12 cellular contexts compared by ENCODE assay signal in the genomic region with DNA sequence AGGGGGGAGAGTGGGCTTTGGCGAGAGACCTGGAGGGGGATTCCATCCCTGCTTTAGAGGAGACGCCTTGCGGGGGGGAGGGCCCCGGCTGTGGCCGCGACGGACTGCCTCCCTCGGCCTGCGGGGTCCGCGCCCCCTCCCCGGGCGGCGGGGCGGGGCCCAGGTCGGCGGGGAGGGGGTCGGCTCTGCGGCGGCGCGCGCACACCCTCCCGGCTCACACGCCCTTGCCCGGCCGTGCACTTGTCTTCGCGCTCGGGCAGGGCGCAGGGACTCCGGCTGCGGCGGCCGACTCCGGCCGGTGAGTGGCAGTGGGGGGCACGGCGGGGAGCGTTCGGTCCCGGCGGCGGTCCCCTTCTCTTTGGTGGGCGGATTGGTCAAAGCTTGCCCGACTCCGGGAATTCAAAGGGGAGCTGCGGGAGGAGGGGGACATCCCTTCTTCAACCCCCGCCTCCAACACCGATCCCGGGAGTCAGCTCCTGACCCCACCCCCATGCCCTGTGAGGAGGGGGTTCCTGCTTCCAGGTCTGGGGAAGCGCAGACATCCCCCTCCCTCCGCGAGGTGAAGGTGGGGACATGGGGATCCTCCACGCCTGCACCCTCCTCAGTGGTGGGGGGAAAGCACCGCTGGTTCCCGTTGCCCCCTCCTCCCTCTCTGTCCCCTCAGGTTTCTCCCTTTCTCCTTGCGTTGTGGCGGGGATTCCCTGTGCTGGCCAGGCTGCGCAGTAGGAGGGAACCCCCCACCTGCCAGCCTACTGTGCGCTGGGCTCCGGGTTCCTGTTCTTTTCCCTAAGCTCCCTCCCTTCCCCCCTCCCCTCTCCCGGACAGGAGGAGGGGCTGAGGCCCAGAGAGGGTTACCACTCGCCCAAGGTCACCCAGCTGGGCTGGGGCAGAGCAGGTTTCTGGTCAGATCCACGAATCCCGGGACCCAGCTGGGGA. TPM values are rescaled to one million over a fixed set of nuclear protein-coding genes. Genes with fewer than 3 reads are reported as not detected.
DNase-seq lines count a peak whose midpoint lies in the region; ATAC-seq and TF ChIP-seq lines count a peak whose summit lies in the region.
"Had no signal": no experiment of that assay in that cellular context is flagged by ENCODE, and none has a peak within 500 bp of the region (broad histone marks: within the 10 kb centered on the region; RNA-seq: fewer than 3 reads in every experiment).

No MANE protein-coding gene starts in this region.

- no peak for ATAC-seq in GM18502 (IDR thresholded peaks at IDR 0.05; ENCODE audit: poor library complexity, unreplicated experiment)
- ATAC-seq: activated CD4-positive, CD25-positive, alpha-beta regulatory T cell treated with anti-CD3 and anti-CD28 coated beads, Interleukin-2, amount 50 U/mL, for 24 hours had no signal

- H3K27me3 Mint-ChIP-seq in dendritic cell treated with granulocyte-macrophage colony-stimulating factor and Interleukin-4, amounts not matched to agents 40 ng/mL and 50 ng/mL, for 4 days: peaks cover 82% of the 10 kb centered on the region

- peaks cover 36% of the 10 kb centered on the region for H3K4me1 ChIP-seq in HUES6 (ENCODE audit: control insufficient read depth, insufficient read depth, low read length)
- peaks cover 35 to 49% of the 10 kb centered on the region in 2 donors for H3K4me1 ChIP-seq in neuronal stem cell (ENCODE audit: control insufficient read depth in 2 of 2, insufficient read depth in 1 of 2, low read depth in 1 of 2, low read length in 2 of 2)
- peaks cover 12% of the 10 kb centered on the region for H3K4me1 ChIP-seq in mammary epithelial cell (ENCODE audit: insufficient read depth, low read length)
- H3K4me1 ChIP-seq: prostate gland had no signal

- H3K14ac ChIP-seq in neuronal stem cell (ENCODE audit: low read length): peak overlapping the region; percentile 12

- peaks cover 58% of the 10 kb centered on the region for H3K27me3 ChIP-seq in HUES6 (ENCODE audit: control insufficient read depth, insufficient read depth, low read length)
- peaks cover 15 to 57% (median 31%) of the 10 kb centered on the region in 3 experiments for H3K27me3 ChIP-seq in neuronal stem cell (ENCODE audit: control insufficient read depth in 3 of 3, insufficient read depth in 3 of 3, low read depth in 1 of 3, low read length in 3 of 3)
- peaks cover 39% of the 10 kb centered on the region for H3K27me3 ChIP-seq in mammary epithelial cell (ENCODE audit: insufficient read depth, low read length)

- no TSS peak for BruUV-seq in mammary epithelial cell (replicated peaks; lab: Mats Ljungman, UMichigan)

- no peaks in the 10 kb centered on the region for H4K20me1 ChIP-seq in mammary epithelial cell (ENCODE audit: insufficient read depth, low read length)

- H3K9me3 Mint-ChIP-seq in dendritic cell treated with granulocyte-macrophage colony-stimulating factor and Interleukin-4, amounts not matched to agents 40 ng/mL and 50 ng/mL, for 4 days: no peaks in the 10 kb centered on the region
- H3K9me3 Mint-ChIP-seq: activated naive CD8-positive, alpha-beta T cell treated with anti-CD3 and anti-CD28 coated beads, Interleukin-2, amount 10 ng/mL, durations not matched to agents 7 days and 5 days had no signal

- no peaks in the 10 kb centered on the region for H3K79me2 ChIP-seq in mammary epithelial cell (ENCODE audit: insufficient read depth, low read length)

- H2BK120ac ChIP-seq in neuronal stem cell (ENCODE audit: low read depth, low read length): no peak overlapping the region

- intact Hi-C loops in dendritic cell treated with granulocyte-macrophage colony-stimulating factor and Interleukin-4, amounts not matched to agents 40 ng/mL and 50 ng/mL, for 4 days (cut with micrococcal nuclease): no loop called here
- intact Hi-C loops in mammary epithelial cell (cut with micrococcal nuclease): no loop called here

- CTCF ChIA-PET in mammary epithelial cell (lab: Charles Lee; ENCODE audit: low non-redundant PET): no interaction called here

- H3K4ac ChIP-seq in neuronal stem cell (ENCODE audit: low read length): no peak overlapping the region

- H3K9me3 ChIP-seq in HUES6 (ENCODE audit: control insufficient read depth, insufficient read depth, low read depth, low read length): no peaks in the 10 kb centered on the region
- no peaks in the 10 kb centered on the region for H3K9me3 ChIP-seq in neuronal stem cell (replicated peaks in 1 of 2; ENCODE audit: control insufficient read depth in 2 of 2, insufficient read depth in 1 of 2, low read depth in 1 of 2, low read length in 2 of 2)
- no peaks in the 10 kb centered on the region for H3K9me3 ChIP-seq in mammary epithelial cell (replicated peaks; ENCODE audit: insufficient read depth, low read length)
- H3K9me3 ChIP-seq: prostate gland, vagina had no signal

- DNase-seq in NCI-H2171 treated with DMSO at 0.1 percent for 48 hours (lab: John Stamatoyannopoulos, UW) (peak; percentile 37), NCI-H2171 (lab: John Stamatoyannopoulos, UW) (no peak), neuronal stem cell (ENCODE audit: low spot score) (no peak), mammary epithelial cell (no peak), NCI-H226 (no peak)
- DNase-seq: activated naive CD8-positive, alpha-beta T cell treated with anti-CD3 and anti-CD28 coated beads, Interleukin-2, amount 10 ng/mL, durations not matched to agents 7 days and 5 days had no signal

- peaks cover 48% of the 10 kb centered on the region for H3K4me1 Mint-ChIP-seq in dendritic cell treated with granulocyte-macrophage colony-stimulating factor and Interleukin-4, amounts not matched to agents 40 ng/mL and 50 ng/mL, for 4 days (ENCODE audit: low read depth)

- H3K23ac ChIP-seq in neuronal stem cell (ENCODE audit: low read depth, low read length, poor library complexity): peak overlapping the region; percentile 98

- no peaks in the 10 kb centered on the region for H3K36me3 ChIP-seq in HUES6 (ENCODE audit: control insufficient read depth, insufficient read depth, low read length)
- H3K36me3 ChIP-seq in neuronal stem cell (replicated peaks in 1 of 2; ENCODE audit: control insufficient read depth in 2 of 2, insufficient read depth in 2 of 2, low read length in 2 of 2): no peaks in the 10 kb centered on the region
- no peaks in the 10 kb centered on the region for H3K36me3 ChIP-seq in mammary epithelial cell (ENCODE audit: insufficient read depth, low read length)
- H3K36me3 ChIP-seq: prostate gland, vagina had no signal

- in situ Hi-C loops in mammary epithelial cell (cut with MboI; ENCODE audit: low sequenced_read_pairs in 2 of 2): no loop called here

- no peak overlapping the region for H4K91ac ChIP-seq in neuronal stem cell (ENCODE audit: low read depth, low read length, poor library complexity)

- H2AFZ ChIP-seq in neuronal stem cell (ENCODE audit: low read length) (peak overlapping the region; percentile 93), mammary epithelial cell (ENCODE audit: low read depth, low read length) (no peak overlapping the region)

- H3K36me3 Mint-ChIP-seq in dendritic cell treated with granulocyte-macrophage colony-stimulating factor and Interleukin-4, amounts not matched to agents 40 ng/mL and 50 ng/mL, for 4 days (ENCODE audit: low read depth): no peaks in the 10 kb centered on the region
- H3K36me3 Mint-ChIP-seq: activated naive CD8-positive, alpha-beta T cell treated with anti-CD3 and anti-CD28 coated beads, Interleukin-2, amount 10 ng/mL, durations not matched to agents 7 days and 5 days had no signal

- H3K27ac Mint-ChIP-seq in dendritic cell treated with granulocyte-macrophage colony-stimulating factor and Interleukin-4, amounts not matched to agents 40 ng/mL and 50 ng/mL, for 4 days: peak overlapping the region; percentile 19
- H3K27ac Mint-ChIP-seq: activated naive CD8-positive, alpha-beta T cell treated with anti-CD3 and anti-CD28 coated beads, Interleukin-2, amount 10 ng/mL, durations not matched to agents 7 days and 5 days had no signal

- H3K9ac ChIP-seq in HUES6 (ENCODE audit: low read length): peak overlapping the region; percentile 21
- H3K9ac ChIP-seq in neuronal stem cell (ENCODE audit: low read depth, low read length, poor library complexity): peak overlapping the region; percentile 60
- no peak overlapping the region for H3K9ac ChIP-seq in mammary epithelial cell (ENCODE audit: insufficient read depth, low read length)

- dilution Hi-C loops in mammary epithelial cell (cut with HindIII; ENCODE audit: low sequenced_read_pairs): loop anchor here (5.0 to 10.0 kb wide), 3 partner anchors 65 to 312 kb away; no protein-coding TSS in a partner anchor

- no peaks in the 10 kb centered on the region for H3K79me1 ChIP-seq in neuronal stem cell (ENCODE audit: low read depth, low read length)

- no CpG with 5 or more reads among the region's 66 CpGs for WGBS in neuronal stem cell (ENCODE audit: extremely low coverage in 2 of 2, insufficient read length in 2 of 2, insufficient replicate concordance in 1 of 2), 2 donors
- WGBS in mammary epithelial cell (ENCODE audit: low coverage, missing lambda C conversion rate): 39% methylated on average over 4 of the region's 66 CpGs

- H3K4me2 ChIP-seq in neuronal stem cell (ENCODE audit: insufficient read depth, low read length, poor library complexity, severe bottlenecking) (peak overlapping the region; percentile 66), mammary epithelial cell (ENCODE audit: insufficient read depth, low read depth, low read length) (no peak overlapping the region)

- H3K27ac ChIP-seq in HUES6 (ENCODE audit: low read depth, low read length) (no peak overlapping the region), neuronal stem cell (replicated peaks; ENCODE audit: low read length) (no peak overlapping the region), mammary epithelial cell (ENCODE audit: insufficient read depth, low read depth, low read length) (no peak overlapping the region)
- H3K27ac ChIP-seq: prostate gland, vagina had no signal

- H4K8ac ChIP-seq in neuronal stem cell (ENCODE audit: low read depth, low read length): no peak overlapping the region

- H2BK12ac ChIP-seq in neuronal stem cell (ENCODE audit: low read length): peak overlapping the region; percentile 73

- peak overlapping the region; percentile 17 for H3K4me3 Mint-ChIP-seq in dendritic cell treated with granulocyte-macrophage colony-stimulating factor and Interleukin-4, amounts not matched to agents 40 ng/mL and 50 ng/mL, for 4 days
- H3K4me3 Mint-ChIP-seq: activated naive CD8-positive, alpha-beta T cell treated with anti-CD3 and anti-CD28 coated beads, Interleukin-2, amount 10 ng/mL, durations not matched to agents 7 days and 5 days had no signal

- H2BK15ac ChIP-seq in neuronal stem cell (ENCODE audit: low read length): no peak overlapping the region

- H2BK5ac ChIP-seq in neuronal stem cell (ENCODE audit: low read length): no peak overlapping the region

- H3K18ac ChIP-seq in neuronal stem cell (ENCODE audit: low read length): peak overlapping the region; percentile 5

- H2AK5ac ChIP-seq in neuronal stem cell (ENCODE audit: low read depth, low read length): peak overlapping the region; percentile 95

- TF ChIP-seq CTCF in mammary epithelial cell (conservative IDR thresholded peaks at IDR 0.05 in 1 of 2, IDR thresholded peaks at IDR 0.05 in 1 of 2; ENCODE audit: extremely low read depth in 1 of 2, insufficient read depth in 1 of 2, low read depth in 1 of 2, low read length in 2 of 2): no peak

- H3K4me3 ChIP-seq in HUES6 (ENCODE audit: low read depth, low read length): peak overlapping the region; percentile 69
- peak overlapping the region; percentile 2 to 71 for H3K4me3 ChIP-seq in neuronal stem cell (ENCODE audit: low read length in 2 of 2)
- no peak overlapping the region for H3K4me3 ChIP-seq in mammary epithelial cell (replicated peaks in 1 of 3; ENCODE audit: insufficient read depth in 1 of 3, low read depth in 2 of 3, low read length in 3 of 3)
- H3K4me3 ChIP-seq: prostate gland, vagina had no signal

RNA-seq across cellular contexts. Expression of a gene that starts 14.6 kb away (rescaled TPM):
- 8.4 TPM for polyA plus RNA-seq in neuronal stem cell (2013, experiment 1 of 2)
- polyA plus RNA-seq in neuronal stem cell (2013, experiment 2 of 2): 7.4 TPM
- total RNA-seq in mammary epithelial cell: under 1 TPM in 1 of 2 donors, not detected in 1; 0.24 TPM
- 0.05 TPM for polyA plus RNA-seq in mammary epithelial cell
- not detected for polyA minus RNA-seq in mammary epithelial cell
- total RNA-seq: activated naive CD8-positive, alpha-beta T cell treated with anti-CD3 and anti-CD28 coated beads, Interleukin-2, amount 10 ng/mL, durations not matched to agents 7 days and 5 days had no signal

RNA-seq across cellular contexts. Expression of a gene that starts 19.5 kb away (rescaled TPM):
- 88.1 TPM for polyA plus RNA-seq in neuronal stem cell (2013, experiment 1 of 2)
- polyA plus RNA-seq in neuronal stem cell (2013, experiment 2 of 2): 85.6 TPM
- 100 to 1,000 TPM in 1 of 2 donors, 10 to 100 TPM in 1; 20.3 to 100 TPM for total RNA-seq in mammary epithelial cell
- 85.3 TPM for polyA plus RNA-seq in mammary epithelial cell
- 6.0 TPM for polyA minus RNA-seq in mammary epithelial cell

RNA-seq across cellular contexts. Expression of a gene that starts 55.7 kb away (rescaled TPM):
- polyA plus RNA-seq in neuronal stem cell (2013, experiment 1 of 2): 0.81 TPM
- polyA plus RNA-seq in neuronal stem cell (2013, experiment 2 of 2): 0.75 TPM
- total RNA-seq in mammary epithelial cell: 1 to 10 TPM; 4.2 to 6.9 TPM
- polyA plus RNA-seq in mammary epithelial cell: 3.4 TPM
- polyA minus RNA-seq in mammary epithelial cell: not detected

Comparison
In these comparisons a context has a peak if more than half of its experiments do, and no peak if none do; other contexts are left out.
1. H3K4me3 ChIP-seq: peak in HUES6 (single experiment) and neuronal stem cell (2 of 2); none in mammary epithelial cell (0 of 3).